Comparison of ENCODE assay signal across 1 cellular context in the genomic region with DNA sequence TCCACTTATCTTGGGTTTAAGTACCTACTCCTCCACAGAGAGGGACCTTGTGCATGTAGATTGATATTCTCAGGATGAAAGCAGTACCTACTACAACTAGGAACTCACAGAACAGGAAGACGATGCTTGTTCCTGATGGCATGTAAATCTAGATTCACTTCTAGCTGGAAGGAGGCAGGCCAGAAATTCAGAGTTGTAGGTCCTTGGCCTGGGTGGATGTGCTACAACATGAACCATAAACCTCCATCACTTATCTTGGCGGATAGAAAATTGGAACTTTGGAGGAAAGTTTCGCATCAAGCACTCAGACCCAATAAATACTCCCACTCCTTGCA.
TF ChIP-seq lines count a peak whose summit lies in the region.

No MANE protein-coding gene starts in this region.

TF ChIP-seq in GM12878, 131 proteins besides CTCF, POLR2A, EP300 and RAD21 (continued from another document):
- TF ChIP-seq, protein P1, sequence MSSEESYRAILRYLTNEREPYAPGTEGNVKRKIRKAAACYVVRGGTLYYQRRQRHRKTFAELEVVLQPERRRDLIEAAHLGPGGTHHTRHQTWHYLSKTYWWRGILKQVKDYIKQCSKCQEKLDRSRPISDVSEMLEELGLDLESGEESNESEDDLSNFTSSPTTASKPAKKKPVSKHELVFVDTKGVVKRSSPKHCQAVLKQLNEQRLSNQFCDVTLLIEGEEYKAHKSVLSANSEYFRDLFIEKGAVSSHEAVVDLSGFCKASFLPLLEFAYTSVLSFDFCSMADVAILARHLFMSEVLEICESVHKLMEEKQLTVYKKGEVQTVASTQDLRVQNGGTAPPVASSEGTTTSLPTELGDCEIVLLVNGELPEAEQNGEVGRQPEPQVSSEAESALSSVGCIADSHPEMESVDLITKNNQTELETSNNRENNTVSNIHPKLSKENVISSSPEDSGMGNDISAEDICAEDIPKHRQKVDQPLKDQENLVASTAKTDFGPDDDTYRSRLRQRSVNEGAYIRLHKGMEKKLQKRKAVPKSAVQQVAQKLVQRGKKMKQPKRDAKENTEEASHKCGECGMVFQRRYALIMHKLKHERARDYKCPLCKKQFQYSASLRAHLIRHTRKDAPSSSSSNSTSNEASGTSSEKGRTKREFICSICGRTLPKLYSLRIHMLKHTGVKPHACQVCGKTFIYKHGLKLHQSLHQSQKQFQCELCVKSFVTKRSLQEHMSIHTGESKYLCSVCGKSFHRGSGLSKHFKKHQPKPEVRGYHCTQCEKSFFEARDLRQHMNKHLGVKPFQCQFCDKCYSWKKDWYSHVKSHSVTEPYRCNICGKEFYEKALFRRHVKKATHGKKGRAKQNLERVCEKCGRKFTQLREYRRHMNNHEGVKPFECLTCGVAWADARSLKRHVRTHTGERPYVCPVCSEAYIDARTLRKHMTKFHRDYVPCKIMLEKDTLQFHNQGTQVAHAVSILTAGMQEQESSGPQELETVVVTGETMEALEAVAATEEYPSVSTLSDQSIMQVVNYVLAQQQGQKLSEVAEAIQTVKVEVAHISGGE (CRISPR knock-in tag; IDR thresholded peaks at IDR 0.05), result no peak
- TF ChIP-seq NFYA (IDR thresholded peaks at IDR 0.05; ENCODE audit: borderline replicate concordance, low read depth, low read length), result no peak
- TF ChIP-seq ZNF622 (IDR thresholded peaks at IDR 0.05), result no peak
- TF ChIP-seq, protein P2, sequence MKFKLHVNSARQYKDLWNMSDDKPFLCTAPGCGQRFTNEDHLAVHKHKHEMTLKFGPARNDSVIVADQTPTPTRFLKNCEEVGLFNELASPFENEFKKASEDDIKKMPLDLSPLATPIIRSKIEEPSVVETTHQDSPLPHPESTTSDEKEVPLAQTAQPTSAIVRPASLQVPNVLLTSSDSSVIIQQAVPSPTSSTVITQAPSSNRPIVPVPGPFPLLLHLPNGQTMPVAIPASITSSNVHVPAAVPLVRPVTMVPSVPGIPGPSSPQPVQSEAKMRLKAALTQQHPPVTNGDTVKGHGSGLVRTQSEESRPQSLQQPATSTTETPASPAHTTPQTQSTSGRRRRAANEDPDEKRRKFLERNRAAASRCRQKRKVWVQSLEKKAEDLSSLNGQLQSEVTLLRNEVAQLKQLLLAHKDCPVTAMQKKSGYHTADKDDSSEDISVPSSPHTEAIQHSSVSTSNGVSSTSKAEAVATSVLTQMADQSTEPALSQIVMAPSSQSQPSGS (IDR thresholded peaks at IDR 0.05; ENCODE audit: low read length), result no peak
